1 cellular context compared by ENCODE assay signal in the genomic region with DNA sequence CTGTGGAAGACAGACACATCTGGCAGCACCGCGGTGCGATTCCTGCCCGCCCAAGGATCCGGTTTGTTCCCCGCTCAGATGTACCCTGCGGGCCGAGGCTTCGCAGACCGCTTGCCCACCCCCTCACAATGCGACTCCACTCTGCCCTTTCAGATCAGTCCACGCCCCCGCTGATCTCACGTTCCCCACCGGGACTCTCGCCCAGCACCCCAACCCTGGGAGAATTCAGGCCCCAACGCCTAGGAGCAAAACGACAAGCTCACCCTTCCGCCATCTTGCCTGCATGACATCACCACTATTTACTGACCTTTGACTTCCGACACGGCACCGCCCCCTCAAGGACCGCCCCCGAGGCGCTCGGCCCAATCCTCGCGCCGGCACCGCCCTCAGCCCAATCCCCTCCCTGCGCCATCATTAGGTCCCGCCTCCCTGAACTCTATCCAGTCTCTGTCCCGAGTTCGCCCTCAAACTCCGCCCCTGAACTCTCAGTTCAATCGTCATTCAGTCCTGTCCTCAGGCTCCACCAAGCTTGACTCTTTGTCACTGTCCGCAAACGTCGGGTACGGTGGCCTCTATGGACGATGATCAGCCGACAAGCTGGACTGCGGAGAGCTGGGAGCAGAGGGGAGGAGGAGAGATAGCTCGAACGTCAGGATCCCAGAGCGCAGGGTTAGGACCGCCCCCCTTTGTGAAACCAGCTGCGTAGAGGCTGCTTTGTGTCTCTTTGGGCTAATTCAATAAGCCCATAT.
TF ChIP-seq lines count a peak whose summit lies in the region.

Gene BSDC1, minus strand, starts transcription at position 301 of the 749 bp plus-strand sequence. Its CDS starts 27 bp downstream, at position 274.

TF ChIP-seq in HepG2, 621 proteins besides CTCF, POLR2A, EP300 and RAD21 (continued from another document and continues in another):
- 0 out of 2 replicates have a peak, but pooled peaks have one; percentile 8 for TF ChIP-seq FOXP4 (CRISPR knock-in tag; IDR thresholded peaks at IDR 0.05)
- TF ChIP-seq FOSL2 (CRISPR knock-in tag; IDR thresholded peaks at IDR 0.05): 0 out of 2 replicates have a peak, but pooled peaks have one; percentile 50
- TF ChIP-seq, protein P1, sequence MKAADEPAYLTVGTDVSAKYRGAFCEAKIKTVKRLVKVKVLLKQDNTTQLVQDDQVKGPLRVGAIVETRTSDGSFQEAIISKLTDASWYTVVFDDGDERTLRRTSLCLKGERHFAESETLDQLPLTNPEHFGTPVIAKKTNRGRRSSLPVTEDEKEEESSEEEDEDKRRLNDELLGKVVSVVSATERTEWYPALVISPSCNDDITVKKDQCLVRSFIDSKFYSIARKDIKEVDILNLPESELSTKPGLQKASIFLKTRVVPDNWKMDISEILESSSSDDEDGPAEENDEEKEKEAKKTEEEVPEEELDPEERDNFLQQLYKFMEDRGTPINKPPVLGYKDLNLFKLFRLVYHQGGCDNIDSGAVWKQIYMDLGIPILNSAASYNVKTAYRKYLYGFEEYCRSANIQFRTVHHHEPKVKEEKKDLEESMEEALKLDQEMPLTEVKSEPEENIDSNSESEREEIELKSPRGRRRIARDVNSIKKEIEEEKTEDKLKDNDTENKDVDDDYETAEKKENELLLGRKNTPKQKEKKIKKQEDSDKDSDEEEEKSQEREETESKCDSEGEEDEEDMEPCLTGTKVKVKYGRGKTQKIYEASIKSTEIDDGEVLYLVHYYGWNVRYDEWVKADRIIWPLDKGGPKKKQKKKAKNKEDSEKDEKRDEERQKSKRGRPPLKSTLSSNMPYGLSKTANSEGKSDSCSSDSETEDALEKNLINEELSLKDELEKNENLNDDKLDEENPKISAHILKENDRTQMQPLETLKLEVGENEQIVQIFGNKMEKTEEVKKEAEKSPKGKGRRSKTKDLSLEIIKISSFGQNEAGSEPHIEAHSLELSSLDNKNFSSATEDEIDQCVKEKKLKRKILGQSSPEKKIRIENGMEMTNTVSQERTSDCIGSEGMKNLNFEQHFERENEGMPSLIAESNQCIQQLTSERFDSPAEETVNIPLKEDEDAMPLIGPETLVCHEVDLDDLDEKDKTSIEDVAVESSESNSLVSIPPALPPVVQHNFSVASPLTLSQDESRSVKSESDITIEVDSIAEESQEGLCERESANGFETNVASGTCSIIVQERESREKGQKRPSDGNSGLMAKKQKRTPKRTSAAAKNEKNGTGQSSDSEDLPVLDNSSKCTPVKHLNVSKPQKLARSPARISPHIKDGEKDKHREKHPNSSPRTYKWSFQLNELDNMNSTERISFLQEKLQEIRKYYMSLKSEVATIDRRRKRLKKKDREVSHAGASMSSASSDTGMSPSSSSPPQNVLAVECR (CRISPR knock-in tag; IDR thresholded peaks at IDR 0.05; ENCODE audit: borderline replicate concordance): peak; percentile 87
- TF ChIP-seq, protein P2, sequence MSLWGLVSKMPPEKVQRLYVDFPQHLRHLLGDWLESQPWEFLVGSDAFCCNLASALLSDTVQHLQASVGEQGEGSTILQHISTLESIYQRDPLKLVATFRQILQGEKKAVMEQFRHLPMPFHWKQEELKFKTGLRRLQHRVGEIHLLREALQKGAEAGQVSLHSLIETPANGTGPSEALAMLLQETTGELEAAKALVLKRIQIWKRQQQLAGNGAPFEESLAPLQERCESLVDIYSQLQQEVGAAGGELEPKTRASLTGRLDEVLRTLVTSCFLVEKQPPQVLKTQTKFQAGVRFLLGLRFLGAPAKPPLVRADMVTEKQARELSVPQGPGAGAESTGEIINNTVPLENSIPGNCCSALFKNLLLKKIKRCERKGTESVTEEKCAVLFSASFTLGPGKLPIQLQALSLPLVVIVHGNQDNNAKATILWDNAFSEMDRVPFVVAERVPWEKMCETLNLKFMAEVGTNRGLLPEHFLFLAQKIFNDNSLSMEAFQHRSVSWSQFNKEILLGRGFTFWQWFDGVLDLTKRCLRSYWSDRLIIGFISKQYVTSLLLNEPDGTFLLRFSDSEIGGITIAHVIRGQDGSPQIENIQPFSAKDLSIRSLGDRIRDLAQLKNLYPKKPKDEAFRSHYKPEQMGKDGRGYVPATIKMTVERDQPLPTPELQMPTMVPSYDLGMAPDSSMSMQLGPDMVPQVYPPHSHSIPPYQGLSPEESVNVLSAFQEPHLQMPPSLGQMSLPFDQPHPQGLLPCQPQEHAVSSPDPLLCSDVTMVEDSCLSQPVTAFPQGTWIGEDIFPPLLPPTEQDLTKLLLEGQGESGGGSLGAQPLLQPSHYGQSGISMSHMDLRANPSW (CRISPR knock-in tag; IDR thresholded peaks at IDR 0.05; ENCODE audit: borderline replicate concordance): no peak; the same call in 1 of the 2 replicates
- peak in 1 of 2 experiments; percentile 71; a peak in 1 of 4 replicates for TF ChIP-seq KLF16 (CRISPR knock-in tag; IDR thresholded peaks at IDR 0.05)
- TF ChIP-seq ZNF674 (CRISPR knock-in tag; IDR thresholded peaks at IDR 0.05; ENCODE audit: low read depth): 0 out of 2 replicates have a peak, but pooled peaks have one; percentile 79
- TF ChIP-seq, protein P3, sequence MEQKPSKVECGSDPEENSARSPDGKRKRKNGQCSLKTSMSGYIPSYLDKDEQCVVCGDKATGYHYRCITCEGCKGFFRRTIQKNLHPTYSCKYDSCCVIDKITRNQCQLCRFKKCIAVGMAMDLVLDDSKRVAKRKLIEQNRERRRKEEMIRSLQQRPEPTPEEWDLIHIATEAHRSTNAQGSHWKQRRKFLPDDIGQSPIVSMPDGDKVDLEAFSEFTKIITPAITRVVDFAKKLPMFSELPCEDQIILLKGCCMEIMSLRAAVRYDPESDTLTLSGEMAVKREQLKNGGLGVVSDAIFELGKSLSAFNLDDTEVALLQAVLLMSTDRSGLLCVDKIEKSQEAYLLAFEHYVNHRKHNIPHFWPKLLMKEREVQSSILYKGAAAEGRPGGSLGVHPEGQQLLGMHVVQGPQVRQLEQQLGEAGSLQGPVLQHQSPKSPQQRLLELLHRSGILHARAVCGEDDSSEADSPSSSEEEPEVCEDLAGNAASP (CRISPR knock-in tag; IDR thresholded peaks at IDR 0.05; ENCODE audit: borderline replicate concordance): 0 out of 2 replicates have a peak, but pooled peaks have one; percentile 36
- TF ChIP-seq ZNF567 (CRISPR knock-in tag; IDR thresholded peaks at IDR 0.05; ENCODE audit: borderline replicate concordance): peak; percentile 82; the same call in 1 of the 2 replicates
- 0 out of 2 replicates have a peak, but pooled peaks have one; percentile 53 for TF ChIP-seq SNAPC2 (CRISPR knock-in tag; IDR thresholded peaks at IDR 0.05)
- TF ChIP-seq RFX3 (CRISPR knock-in tag; IDR thresholded peaks at IDR 0.05): no peak
- TF ChIP-seq ZBTB21 (CRISPR knock-in tag; IDR thresholded peaks at IDR 0.05): peak; percentile 30; the same call in 1 of the 2 replicates
- peak; percentile 35; the same call in 1 of the 2 replicates for TF ChIP-seq GLI4 (CRISPR knock-in tag; IDR thresholded peaks at IDR 0.05; ENCODE audit: borderline replicate concordance)
- TF ChIP-seq, protein P4, sequence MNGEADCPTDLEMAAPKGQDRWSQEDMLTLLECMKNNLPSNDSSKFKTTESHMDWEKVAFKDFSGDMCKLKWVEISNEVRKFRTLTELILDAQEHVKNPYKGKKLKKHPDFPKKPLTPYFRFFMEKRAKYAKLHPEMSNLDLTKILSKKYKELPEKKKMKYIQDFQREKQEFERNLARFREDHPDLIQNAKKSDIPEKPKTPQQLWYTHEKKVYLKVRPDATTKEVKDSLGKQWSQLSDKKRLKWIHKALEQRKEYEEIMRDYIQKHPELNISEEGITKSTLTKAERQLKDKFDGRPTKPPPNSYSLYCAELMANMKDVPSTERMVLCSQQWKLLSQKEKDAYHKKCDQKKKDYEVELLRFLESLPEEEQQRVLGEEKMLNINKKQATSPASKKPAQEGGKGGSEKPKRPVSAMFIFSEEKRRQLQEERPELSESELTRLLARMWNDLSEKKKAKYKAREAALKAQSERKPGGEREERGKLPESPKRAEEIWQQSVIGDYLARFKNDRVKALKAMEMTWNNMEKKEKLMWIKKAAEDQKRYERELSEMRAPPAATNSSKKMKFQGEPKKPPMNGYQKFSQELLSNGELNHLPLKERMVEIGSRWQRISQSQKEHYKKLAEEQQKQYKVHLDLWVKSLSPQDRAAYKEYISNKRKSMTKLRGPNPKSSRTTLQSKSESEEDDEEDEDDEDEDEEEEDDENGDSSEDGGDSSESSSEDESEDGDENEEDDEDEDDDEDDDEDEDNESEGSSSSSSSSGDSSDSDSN (CRISPR knock-in tag; IDR thresholded peaks at IDR 0.05): peak; percentile 66
- TF ChIP-seq POLR2AphosphoS5 (IDR thresholded peaks at IDR 0.05; ENCODE audit: low read depth, low read length): peak; percentile 98
- peak; percentile 74 for TF ChIP-seq ERF (CRISPR knock-in tag; IDR thresholded peaks at IDR 0.05)
- peak; percentile 77; the same call in 1 of the 2 replicates for TF ChIP-seq HINFP (CRISPR knock-in tag; IDR thresholded peaks at IDR 0.05; ENCODE audit: low read depth)
- TF ChIP-seq HBP1 (CRISPR knock-in tag; IDR thresholded peaks at IDR 0.05; ENCODE audit: low read depth): peak; percentile 81; the same call in 1 of the 2 replicates
- peak; percentile 60; the same call in 1 of the 2 replicates for TF ChIP-seq ZNF205 (CRISPR knock-in tag; IDR thresholded peaks at IDR 0.05)
- peak; percentile 90 for TF ChIP-seq MIER3 (CRISPR knock-in tag; IDR thresholded peaks at IDR 0.05; ENCODE audit: borderline replicate concordance)
- TF ChIP-seq SOX6 (IDR thresholded peaks at IDR 0.05): no peak
- TF ChIP-seq SOX6 (CRISPR knock-in tag; IDR thresholded peaks at IDR 0.05): peak; percentile 76
- peak; percentile 74 for TF ChIP-seq SOX5 (CRISPR knock-in tag; IDR thresholded peaks at IDR 0.05; ENCODE audit: borderline replicate concordance)
- peak; percentile 93 for TF ChIP-seq YY1 (IDR thresholded peaks at IDR 0.05; ENCODE audit: insufficient read depth, insufficient replicate concordance, low read depth, low read length)
- no peak for TF ChIP-seq SMARCE1 (IDR thresholded peaks at IDR 0.05; ENCODE audit: borderline replicate concordance)
- no peak for TF ChIP-seq NONO (IDR thresholded peaks at IDR 0.05)
- peak; percentile 83 for TF ChIP-seq NONO (CRISPR knock-in tag; conservative IDR thresholded peaks at IDR 0.05)
- TF ChIP-seq, protein P5, sequence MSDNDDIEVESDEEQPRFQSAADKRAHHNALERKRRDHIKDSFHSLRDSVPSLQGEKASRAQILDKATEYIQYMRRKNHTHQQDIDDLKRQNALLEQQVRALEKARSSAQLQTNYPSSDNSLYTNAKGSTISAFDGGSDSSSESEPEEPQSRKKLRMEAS (IDR thresholded peaks at IDR 0.05): peak; percentile 71
- no peak for TF ChIP-seq HNF1A (IDR thresholded peaks at IDR 0.05; ENCODE audit: low read depth)
- peak; percentile 63; the same call in 1 of the 2 replicates for TF ChIP-seq HNF1A (CRISPR knock-in tag; IDR thresholded peaks at IDR 0.05; ENCODE audit: borderline replicate concordance)
- TF ChIP-seq AHR (CRISPR knock-in tag; IDR thresholded peaks at IDR 0.05): peak; percentile 22; the same call in 1 of the 2 replicates
